ENCODE assay signal across 2 cellular contexts in genomic region chr17:28978565-28978964, GRCh38.
TF ChIP-seq lines count a peak whose summit lies in the region.

No MANE protein-coding gene starts in this region.

TF ChIP-seq in SK-N-SH, 30 proteins besides CTCF, POLR2A, EP300 and RAD21:
- TF ChIP-seq POLR2AphosphoS5 (IDR thresholded peaks at IDR 0.05; ENCODE audit: low read depth, low read length) (no peak), FOXM1 (IDR thresholded peaks at IDR 0.05; ENCODE audit: low read depth) (no peak), MAX (IDR thresholded peaks at IDR 0.05; ENCODE audit: low read depth) (no peak), USF2 (IDR thresholded peaks at IDR 0.05; ENCODE audit: borderline replicate concordance, low read depth, low read length) (no peak), RCOR1 (IDR thresholded peaks at IDR 0.05; ENCODE audit: low read length) (no peak), GABPA (IDR thresholded peaks at IDR 0.05; ENCODE audit: low read depth) (no peak), FOXJ3 (CRISPR knock-in tag; IDR thresholded peaks at IDR 0.05) (no peak), FOSL2 (IDR thresholded peaks at IDR 0.05; ENCODE audit: borderline replicate concordance, low read depth) (no peak), ELF1 (IDR thresholded peaks at IDR 0.05) (no peak), SIN3A (IDR thresholded peaks at IDR 0.05; ENCODE audit: borderline replicate concordance, low read depth, low read length) (no peak), REST (IDR thresholded peaks at IDR 0.05; ENCODE audit: low read depth, low read length) (no peak), MEF2A (IDR thresholded peaks at IDR 0.05; ENCODE audit: borderline replicate concordance, low read depth) (no peak), TAF1 (IDR thresholded peaks at IDR 0.05; ENCODE audit: borderline replicate concordance, low read depth, low read length) (no peak), RFX5 (IDR thresholded peaks at IDR 0.05; ENCODE audit: low read length) (no peak)
- TF ChIP-seq, protein P1, sequence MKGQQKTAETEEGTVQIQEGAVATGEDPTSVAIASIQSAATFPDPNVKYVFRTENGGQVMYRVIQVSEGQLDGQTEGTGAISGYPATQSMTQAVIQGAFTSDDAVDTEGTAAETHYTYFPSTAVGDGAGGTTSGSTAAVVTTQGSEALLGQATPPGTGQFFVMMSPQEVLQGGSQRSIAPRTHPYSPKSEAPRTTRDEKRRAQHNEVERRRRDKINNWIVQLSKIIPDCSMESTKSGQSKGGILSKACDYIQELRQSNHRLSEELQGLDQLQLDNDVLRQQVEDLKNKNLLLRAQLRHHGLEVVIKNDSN (IDR thresholded peaks at IDR 0.05; ENCODE audit: borderline replicate concordance, low read depth), result no peak

TF ChIP-seq in GM23338, 12 proteins besides CTCF, POLR2A, EP300 and RAD21:
- no peak for TF ChIP-seq NANOG (IDR thresholded peaks at IDR 0.05; ENCODE audit: borderline replicate concordance)
- TF ChIP-seq CREB1 (CRISPR knock-in tag; IDR thresholded peaks at IDR 0.05; ENCODE audit: low read depth), result no peak
- TF ChIP-seq POLR2AphosphoS5 (IDR thresholded peaks at IDR 0.05; ENCODE audit: low read depth), result no peak
- no peak for TF ChIP-seq JUNB (IDR thresholded peaks at IDR 0.05; ENCODE audit: unreplicated experiment)
- no peak for TF ChIP-seq REST (IDR thresholded peaks at IDR 0.05; ENCODE audit: unreplicated experiment)
- no peak for TF ChIP-seq EZH2phosphoT487 (IDR thresholded peaks at IDR 0.05; ENCODE audit: unreplicated experiment)
- TF ChIP-seq EZH2 (IDR thresholded peaks at IDR 0.05; ENCODE audit: low read depth, unreplicated experiment), result no peak
- TF ChIP-seq ZNF114 (CRISPR knock-in tag; IDR thresholded peaks at IDR 0.05), result no peak
- TF ChIP-seq STAT1 (IDR thresholded peaks at IDR 0.05; ENCODE audit: unreplicated experiment), result no peak
- TF ChIP-seq, protein P2, sequence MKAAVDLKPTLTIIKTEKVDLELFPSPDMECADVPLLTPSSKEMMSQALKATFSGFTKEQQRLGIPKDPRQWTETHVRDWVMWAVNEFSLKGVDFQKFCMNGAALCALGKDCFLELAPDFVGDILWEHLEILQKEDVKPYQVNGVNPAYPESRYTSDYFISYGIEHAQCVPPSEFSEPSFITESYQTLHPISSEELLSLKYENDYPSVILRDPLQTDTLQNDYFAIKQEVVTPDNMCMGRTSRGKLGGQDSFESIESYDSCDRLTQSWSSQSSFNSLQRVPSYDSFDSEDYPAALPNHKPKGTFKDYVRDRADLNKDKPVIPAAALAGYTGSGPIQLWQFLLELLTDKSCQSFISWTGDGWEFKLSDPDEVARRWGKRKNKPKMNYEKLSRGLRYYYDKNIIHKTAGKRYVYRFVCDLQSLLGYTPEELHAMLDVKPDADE (IDR thresholded peaks at IDR 0.05), result no peak
TF ChIP-seq in GM23338: peak in this region for 0.
